1 cellular context compared by ENCODE assay signal in genomic region chr2:188897096-188897495, GRCh38.
TF ChIP-seq lines count a peak whose summit lies in the region.

No MANE protein-coding gene starts in this region.

TF ChIP-seq in liver, 16 proteins besides CTCF, POLR2A, EP300 and RAD21 (continued from another document):
- TF ChIP-seq MAX (IDR thresholded peaks at IDR 0.05) = no peak
- no peak for TF ChIP-seq ATF3 (IDR thresholded peaks at IDR 0.05)
- TF ChIP-seq RXRA (IDR thresholded peaks at IDR 0.05) = peak; percentile 15 to 48
- no peak for TF ChIP-seq HNF4G (IDR thresholded peaks at IDR 0.05)
- peak; percentile 8 for TF ChIP-seq SP1 (IDR thresholded peaks at IDR 0.05)
